Comparison of ENCODE assay signal across 7 cellular contexts in genomic region chr5:140575309-140575708, GRCh38. TPM values are rescaled to one million over a fixed set of nuclear protein-coding genes. Genes with fewer than 3 reads are reported as not detected.
DNase-seq lines count a peak whose midpoint lies in the region; ATAC-seq and TF ChIP-seq lines count a peak whose summit lies in the region.
"Had no signal": no experiment of that assay in that cellular context is flagged by ENCODE, and none has a peak within 500 bp of the region (broad histone marks: within the 10 kb centered on the region; RNA-seq: fewer than 3 reads in every experiment).

No MANE protein-coding gene starts in this region.

- TF ChIP-seq CTCF in body of pancreas (IDR thresholded peaks at IDR 0.05) (peak in 4 of 7 experiments; percentile 21 to 40 (median 31)), omental fat pad (IDR thresholded peaks at IDR 0.05) (no peak)

- WGBS in body of pancreas, 2 donors, result 75 to 84% methylated on average over 8 of the region's 8 CpGs

- no peaks in the 10 kb centered on the region for H3K27me3 ChIP-seq in body of pancreas

- no peaks in the 10 kb centered on the region for H3K9me3 ChIP-seq in body of pancreas

- DNase-seq in HT-29 (ENCODE audit: low spot score), result peak; percentile 77
- peak in 3 of 4 donors; percentile 34 to 54 (median 34) for DNase-seq in body of pancreas
- no peak for DNase-seq in omental fat pad (ENCODE audit: low spot score)
- DNase-seq in stimulated activated CD4-positive, alpha-beta T cell treated with anti-CD3 and anti-CD28 coated beads, Interleukin-4, amount 100 ng/mL, for 4 hours, result no peak
- DNase-seq: activated CD8-positive, alpha-beta memory T cell treated with anti-CD3 and anti-CD28 coated beads for 24 hours had no signal

- ATAC-seq in body of pancreas (no peak), omental fat pad (ENCODE audit: low FRiP score) (peak; percentile 56), HG03095 (IDR thresholded peaks at IDR 0.05; ENCODE audit: unreplicated experiment) (no peak), HG03442 (IDR thresholded peaks at IDR 0.05; ENCODE audit: unreplicated experiment) (no peak)

- no peaks in the 10 kb centered on the region for H3K4me1 ChIP-seq in body of pancreas

- intact Hi-C loops in body of pancreas (cut with DNase I), result no loop called here

- no peaks in the 10 kb centered on the region for H3K36me3 ChIP-seq in body of pancreas (replicated peaks in 1 of 2; ENCODE audit: insufficient read depth in 1 of 2, low read depth in 2 of 2)

- no peak for TF ChIP-seq POLR2A in body of pancreas (IDR thresholded peaks at IDR 0.05)

- H3K27ac ChIP-seq in body of pancreas, result no peak overlapping the region

- no peak overlapping the region for H3K4me3 ChIP-seq in body of pancreas

RNA-seq across cellular contexts. Expression of gene SLC35A4, which starts 10.7 kb away (rescaled TPM):
- 29.9 and 30.2 TPM in 2 replicates for total RNA-seq in HT-29 (2014; rRNA removed; shearing (Covaris generic))
- total RNA-seq in body of pancreas (10 to 100 TPM; 18.5 to 39.4 TPM), omental fat pad (10 to 100 TPM; 25.1 to 55.1 (median 38.1) TPM)

RNA-seq across cellular contexts. Expression of gene APBB3, which starts 10.9 kb away (rescaled TPM):
- total RNA-seq in HT-29 (2014; rRNA removed; shearing (Covaris generic)), result 12.1 and 19.5 TPM in 2 replicates
- total RNA-seq in body of pancreas, result 10 to 100 TPM; 27.0 to 28.3 TPM
- total RNA-seq in omental fat pad, result 10 to 100 TPM; 13.5 to 55.9 (median 33.2) TPM

RNA-seq across cellular contexts. Expression of gene SRA1, which starts 18.0 kb away (rescaled TPM):
- total RNA-seq in HT-29 (2014; rRNA removed; shearing (Covaris generic)), result 53.1 and 61.3 TPM in 2 replicates
- total RNA-seq in body of pancreas, result 10 to 100 TPM; 10.9 to 12.5 TPM
- 10 to 100 TPM; 18.1 to 44.2 (median 24.3) TPM for total RNA-seq in omental fat pad

RNA-seq across cellular contexts. Expression of gene EIF4EBP3, which starts 27.8 kb away (rescaled TPM):
- 3.0 and 6.5 TPM in 2 replicates for total RNA-seq in HT-29 (2014; rRNA removed; shearing (Covaris generic))
- total RNA-seq in body of pancreas (1 to 10 TPM in 1 of 2 donors, not detected in 1; 7.3 TPM), omental fat pad (10 to 100 TPM; 22.9 to 35.7 (median 31.5) TPM)

RNA-seq across cellular contexts. Expression of gene CD14, which starts 57.7 kb away (rescaled TPM):
- 8.0 and 12.2 TPM in 2 replicates for total RNA-seq in HT-29 (2014; rRNA removed; shearing (Covaris generic))
- total RNA-seq in body of pancreas (10 to 100 TPM; 19.2 to 62.6 TPM), omental fat pad (100 to 1,000 TPM; 129 to 173 (median 158) TPM)

Comparison
In these comparisons a context has a peak if more than half of its experiments do, and no peak if none do; other contexts are left out.
1. DNase-seq: peak in HT-29 (single experiment) and body of pancreas (3 of 4); none in omental fat pad (single experiment) and stimulated activated CD4-positive, alpha-beta T cell treated with anti-CD3 and anti-CD28 coated beads, Interleukin-4, amount 100 ng/mL, for 4 hours (0 of 2).
2. CTCF ChIP-seq: peak in body of pancreas (4 of 7); none in omental fat pad (0 of 3).